ENCODE assay signal across 8 cellular contexts in genomic region chr2:75537658-75538057, GRCh38.
"Had no signal": no experiment of that assay in that cellular context is flagged by ENCODE, and none has a peak within 500 bp of the region (broad histone marks: within the 10 kb centered on the region; RNA-seq: fewer than 3 reads in every experiment).

No MANE protein-coding gene starts in this region.

- FAIRE-seq: G401.6, GM12878, GM12891, GM12892, GM18507, GM19239 had no signal

- DNase-seq: GDM1, GF-D8 had no signal

- H3K4me3 ChIP-seq: GM12878 had no signal

- ATAC-seq: GM12878 had no signal
